11 cellular contexts compared by ENCODE assay signal in the genomic region with DNA sequence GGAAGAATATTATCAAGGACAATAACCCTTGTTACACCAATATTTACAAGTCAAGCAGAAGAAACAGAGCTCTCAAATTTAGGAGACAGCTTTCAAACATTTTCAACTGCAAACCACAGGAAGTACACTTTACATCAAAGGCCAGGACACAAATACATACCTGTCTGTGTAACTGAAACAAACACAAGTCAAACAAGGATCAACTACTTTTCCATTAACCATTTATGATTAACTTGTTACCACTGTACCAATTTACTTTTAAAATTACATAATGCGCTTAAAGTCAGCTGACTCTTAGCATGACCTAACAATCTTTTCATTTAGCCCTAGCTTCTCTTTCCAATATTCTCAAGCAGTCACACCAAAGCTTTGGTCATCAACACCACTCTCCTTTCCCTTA. TPM values are rescaled to one million over a fixed set of nuclear protein-coding genes. Genes with fewer than 3 reads are reported as not detected.
A peak's percentile ranks its signal among the peaks of the same experiment; 100 is the strongest.
DNase-seq lines count a peak whose midpoint lies in the region; ATAC-seq and TF ChIP-seq lines count a peak whose summit lies in the region.
"Had no signal": no experiment of that assay in that cellular context is flagged by ENCODE, and none has a peak within 500 bp of the region (broad histone marks: within the 10 kb centered on the region; RNA-seq: fewer than 3 reads in every experiment).

No MANE protein-coding gene starts in this region.

- peaks cover 21% of the 10 kb centered on the region for H3K4me1 Mint-ChIP-seq in mesothelial cell of epicardium

- H3K27me3 Mint-ChIP-seq in mesothelial cell of epicardium (ENCODE audit: low read depth): no peaks in the 10 kb centered on the region

- peak overlapping the region; percentile 60 for H3K27ac Mint-ChIP-seq in mesothelial cell of epicardium

- H3K4me3 Mint-ChIP-seq in mesothelial cell of epicardium: no peak overlapping the region

- peak; percentile 66 for DNase-seq in SW480 (ENCODE audit: low spot score)
- DNase-seq in mesothelial cell of epicardium (ENCODE audit: low spot score in 2 of 2, unreplicated experiment in 2 of 2): no peak
- no peak for DNase-seq in DMS153 (lab: John Stamatoyannopoulos, UW)
- no peak for DNase-seq in activated gamma-delta T cell treated with Interleukin-2 at 50 U/mL for 16 hours
- DNase-seq: activated gamma-delta T cell; DMS53; NCI-H1694; stimulated activated CD4-positive, alpha-beta T cell treated with anti-CD3 and anti-CD28 coated beads, Interleukin-4, amount 100 ng/mL, for 4 hours had no signal

- H3K36me3 Mint-ChIP-seq in mesothelial cell of epicardium: peaks cover 15% of the 10 kb centered on the region

- peaks cover 3% of the 10 kb centered on the region for H3K9me3 Mint-ChIP-seq in mesothelial cell of epicardium

- TF ChIP-seq CTCF in mesothelial cell of epicardium (IDR thresholded peaks at IDR 0.05; ENCODE audit: unreplicated experiment): no peak

- peak; percentile 77 for ATAC-seq in GM18511 (IDR thresholded peaks at IDR 0.05; ENCODE audit: unreplicated experiment)
- ATAC-seq in GM21529 (IDR thresholded peaks at IDR 0.05; ENCODE audit: unreplicated experiment): peak; percentile 58
- no peak for ATAC-seq in SK-N-SH treated with all-trans-retinoic acid at 6 μM for 48 hours

TF ChIP-seq in SK-N-SH treated with all-trans-retinoic acid at 6 μM for 48 hours, 23 proteins besides CTCF, POLR2A, EP300 and RAD21:
- TF ChIP-seq, protein P1, sequence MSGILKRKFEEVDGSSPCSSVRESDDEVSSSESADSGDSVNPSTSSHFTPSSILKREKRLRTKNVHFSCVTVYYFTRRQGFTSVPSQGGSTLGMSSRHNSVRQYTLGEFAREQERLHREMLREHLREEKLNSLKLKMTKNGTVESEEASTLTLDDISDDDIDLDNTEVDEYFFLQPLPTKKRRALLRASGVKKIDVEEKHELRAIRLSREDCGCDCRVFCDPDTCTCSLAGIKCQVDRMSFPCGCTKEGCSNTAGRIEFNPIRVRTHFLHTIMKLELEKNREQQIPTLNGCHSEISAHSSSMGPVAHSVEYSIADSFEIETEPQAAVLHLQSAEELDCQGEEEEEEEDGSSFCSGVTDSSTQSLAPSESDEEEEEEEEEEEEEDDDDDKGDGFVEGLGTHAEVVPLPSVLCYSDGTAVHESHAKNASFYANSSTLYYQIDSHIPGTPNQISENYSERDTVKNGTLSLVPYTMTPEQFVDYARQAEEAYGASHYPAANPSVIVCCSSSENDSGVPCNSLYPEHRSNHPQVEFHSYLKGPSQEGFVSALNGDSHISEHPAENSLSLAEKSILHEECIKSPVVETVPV (CRISPR knock-in tag; IDR thresholded peaks at IDR 0.05): no peak
- no peak for TF ChIP-seq GLIS3 (CRISPR knock-in tag; IDR thresholded peaks at IDR 0.05)
- TF ChIP-seq BACH2 (CRISPR knock-in tag; IDR thresholded peaks at IDR 0.05; ENCODE audit: borderline replicate concordance): no peak
- TF ChIP-seq CSDC2 (CRISPR knock-in tag; IDR thresholded peaks at IDR 0.05): no peak
- no peak for TF ChIP-seq ZC3H10 (CRISPR knock-in tag; IDR thresholded peaks at IDR 0.05)
- no peak for TF ChIP-seq TCF4 (CRISPR knock-in tag; IDR thresholded peaks at IDR 0.05; ENCODE audit: borderline replicate concordance)
- no peak for TF ChIP-seq ZNF8 (CRISPR knock-in tag; IDR thresholded peaks at IDR 0.05)

RNA-seq across cellular contexts. Expression of a gene that starts 43.5 kb away (rescaled TPM):
- 66.9 to 72.3 TPM (median 71.3 TPM) in 3 replicates for total RNA-seq in mesothelial cell of epicardium
